1 cellular context compared by ENCODE assay signal in genomic region chr12:62779488-62779887, GRCh38.
TF ChIP-seq lines count a peak whose summit lies in the region.

No MANE protein-coding gene starts in this region.

TF ChIP-seq in HepG2, 621 proteins besides CTCF, POLR2A, EP300 and RAD21 (continued from another document and continues in another):
- TF ChIP-seq SYNCRIP (IDR thresholded peaks at IDR 0.05; ENCODE audit: insufficient read depth, low read depth, low read length) (no peak), ZFYVE20 (CRISPR knock-in tag; IDR thresholded peaks at IDR 0.05; ENCODE audit: borderline replicate concordance, low read depth) (no peak), FOXP1 (IDR thresholded peaks at IDR 0.05) (no peak), FOXP1 (CRISPR knock-in tag; IDR thresholded peaks at IDR 0.05) (peak; percentile 18; the same call in 1 of the 2 replicates), FOXK2 (IDR thresholded peaks at IDR 0.05) (no peak), FOSL2 (CRISPR knock-in tag; IDR thresholded peaks at IDR 0.05) (no peak), ZNF782 (CRISPR knock-in tag; IDR thresholded peaks at IDR 0.05; ENCODE audit: borderline replicate concordance) (no peak), SMYD3 (CRISPR knock-in tag; IDR thresholded peaks at IDR 0.05) (no peak), MIER2 (CRISPR knock-in tag; IDR thresholded peaks at IDR 0.05) (no peak), FOXA3 (CRISPR knock-in tag; IDR thresholded peaks at IDR 0.05) (peak; percentile 21; the same call in 1 of the 2 replicates), RBM22 (optimal IDR thresholded peaks at IDR 0.05; ENCODE audit: low read length) (peak; percentile 97), ZNF180 (CRISPR knock-in tag; IDR thresholded peaks at IDR 0.05; ENCODE audit: borderline replicate concordance, low read depth) (no peak), ZNF275 (CRISPR knock-in tag; IDR thresholded peaks at IDR 0.05; ENCODE audit: borderline replicate concordance) (no peak), ZNF18 (CRISPR knock-in tag; IDR thresholded peaks at IDR 0.05; ENCODE audit: insufficient replicate concordance) (no peak), NONO (IDR thresholded peaks at IDR 0.05) (no peak), NONO (CRISPR knock-in tag; conservative IDR thresholded peaks at IDR 0.05) (peak; percentile 38; the same call in 1 of the 2 replicates), MAFG (CRISPR knock-in tag; IDR thresholded peaks at IDR 0.05) (no peak), SALL1 (CRISPR knock-in tag; IDR thresholded peaks at IDR 0.05) (peak; percentile 62), MAFF (IDR thresholded peaks at IDR 0.05; ENCODE audit: low read depth, low read length) (no peak), ARID5B (CRISPR knock-in tag; IDR thresholded peaks at IDR 0.05) (peak; percentile 22; the same call in 1 of the 2 replicates), ZNF143 (CRISPR knock-in tag; IDR thresholded peaks at IDR 0.05) (no peak), AGO2 (optimal IDR thresholded peaks at IDR 0.05; ENCODE audit: low read depth, low read length) (no peak), ZNF251 (CRISPR knock-in tag; IDR thresholded peaks at IDR 0.05) (no peak), SOX13 (IDR thresholded peaks at IDR 0.05) (no peak), SOX13 (CRISPR knock-in tag; conservative IDR thresholded peaks at IDR 0.05 in 1 of 2, IDR thresholded peaks at IDR 0.05 in 1 of 2) (peak in 1 of 2 experiments; percentile 34; a peak in 1 of 4 replicates), THRA (CRISPR knock-in tag; IDR thresholded peaks at IDR 0.05; ENCODE audit: borderline replicate concordance) (peak; percentile 38; the same call in 1 of the 2 replicates), ZNF572 (CRISPR knock-in tag; IDR thresholded peaks at IDR 0.05) (no peak), SKIL (CRISPR knock-in tag; IDR thresholded peaks at IDR 0.05; ENCODE audit: borderline replicate concordance) (no peak), HMGXB3 (CRISPR knock-in tag; IDR thresholded peaks at IDR 0.05; ENCODE audit: borderline replicate concordance) (no peak), CENPT (CRISPR knock-in tag; IDR thresholded peaks at IDR 0.05; ENCODE audit: low read depth) (no peak), ZNF331 (CRISPR knock-in tag; IDR thresholded peaks at IDR 0.05) (0 out of 2 replicates have a peak, but pooled peaks have one; percentile 12), CHD4 (IDR thresholded peaks at IDR 0.05; ENCODE audit: borderline replicate concordance, low read length) (no peak), CENPX (CRISPR knock-in tag; IDR thresholded peaks at IDR 0.05) (no peak), SNAPC2 (CRISPR knock-in tag; IDR thresholded peaks at IDR 0.05) (no peak), TCF7 (IDR thresholded peaks at IDR 0.05; ENCODE audit: low read depth) (no peak), CC2D1A (CRISPR knock-in tag; IDR thresholded peaks at IDR 0.05) (peak; percentile 37; the same call in 1 of the 2 replicates), HNF4G (IDR thresholded peaks at IDR 0.05; ENCODE audit: borderline replicate concordance, low read depth, low read length) (peak; percentile 46; the same call in 1 of the 2 replicates), HNF4G (CRISPR knock-in tag; IDR thresholded peaks at IDR 0.05; ENCODE audit: borderline replicate concordance, low read depth) (no peak), ZNF646 (CRISPR knock-in tag; IDR thresholded peaks at IDR 0.05) (no peak), BORCS8-MEF2B (CRISPR knock-in tag; IDR thresholded peaks at IDR 0.05) (no peak)
